1 cellular context compared by ENCODE assay signal in the genomic region with DNA sequence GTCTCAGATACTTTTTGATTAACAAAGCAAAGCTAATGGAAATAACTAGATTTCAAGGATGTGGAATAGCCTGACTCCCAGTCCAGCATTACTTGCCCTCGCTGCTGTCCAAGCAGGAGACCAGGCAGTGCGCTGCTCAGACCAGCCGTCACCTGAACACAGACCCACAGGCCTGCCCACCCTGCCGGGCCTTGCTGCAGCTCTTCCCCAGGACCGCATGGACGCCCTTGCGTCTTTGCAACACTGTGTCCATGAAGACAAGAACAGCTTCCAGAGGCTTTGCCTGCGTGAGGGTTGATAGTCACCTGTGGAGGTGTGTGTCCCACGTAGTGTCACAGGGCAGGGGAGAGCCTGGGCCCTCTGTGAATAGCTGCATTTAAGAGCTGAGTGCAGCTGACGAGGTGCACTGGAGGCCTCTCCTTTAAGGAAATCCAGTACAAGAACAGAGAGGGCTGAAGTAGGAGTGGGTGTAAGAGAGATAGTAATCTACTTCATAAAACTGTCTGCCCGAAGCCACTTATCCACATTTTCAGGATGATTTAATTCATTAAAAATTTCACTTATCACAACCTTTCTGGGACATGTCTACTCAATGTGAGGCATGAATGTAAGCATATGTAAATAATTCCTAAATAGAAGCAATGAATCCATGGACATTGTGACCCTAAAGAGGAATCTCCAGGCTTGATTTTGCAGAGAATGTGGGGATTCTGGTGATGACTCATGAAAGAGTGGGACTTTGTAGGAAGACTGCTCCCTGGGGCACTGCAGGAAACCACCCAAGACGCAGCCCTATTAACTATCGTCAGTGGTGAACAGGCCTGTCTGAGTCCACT.
TF ChIP-seq lines count a peak whose summit lies in the region.

No MANE protein-coding gene starts in this region.

TF ChIP-seq in WTC11, 78 proteins besides CTCF, POLR2A, EP300 and RAD21 (continued from another document):
- TF ChIP-seq, protein P1, sequence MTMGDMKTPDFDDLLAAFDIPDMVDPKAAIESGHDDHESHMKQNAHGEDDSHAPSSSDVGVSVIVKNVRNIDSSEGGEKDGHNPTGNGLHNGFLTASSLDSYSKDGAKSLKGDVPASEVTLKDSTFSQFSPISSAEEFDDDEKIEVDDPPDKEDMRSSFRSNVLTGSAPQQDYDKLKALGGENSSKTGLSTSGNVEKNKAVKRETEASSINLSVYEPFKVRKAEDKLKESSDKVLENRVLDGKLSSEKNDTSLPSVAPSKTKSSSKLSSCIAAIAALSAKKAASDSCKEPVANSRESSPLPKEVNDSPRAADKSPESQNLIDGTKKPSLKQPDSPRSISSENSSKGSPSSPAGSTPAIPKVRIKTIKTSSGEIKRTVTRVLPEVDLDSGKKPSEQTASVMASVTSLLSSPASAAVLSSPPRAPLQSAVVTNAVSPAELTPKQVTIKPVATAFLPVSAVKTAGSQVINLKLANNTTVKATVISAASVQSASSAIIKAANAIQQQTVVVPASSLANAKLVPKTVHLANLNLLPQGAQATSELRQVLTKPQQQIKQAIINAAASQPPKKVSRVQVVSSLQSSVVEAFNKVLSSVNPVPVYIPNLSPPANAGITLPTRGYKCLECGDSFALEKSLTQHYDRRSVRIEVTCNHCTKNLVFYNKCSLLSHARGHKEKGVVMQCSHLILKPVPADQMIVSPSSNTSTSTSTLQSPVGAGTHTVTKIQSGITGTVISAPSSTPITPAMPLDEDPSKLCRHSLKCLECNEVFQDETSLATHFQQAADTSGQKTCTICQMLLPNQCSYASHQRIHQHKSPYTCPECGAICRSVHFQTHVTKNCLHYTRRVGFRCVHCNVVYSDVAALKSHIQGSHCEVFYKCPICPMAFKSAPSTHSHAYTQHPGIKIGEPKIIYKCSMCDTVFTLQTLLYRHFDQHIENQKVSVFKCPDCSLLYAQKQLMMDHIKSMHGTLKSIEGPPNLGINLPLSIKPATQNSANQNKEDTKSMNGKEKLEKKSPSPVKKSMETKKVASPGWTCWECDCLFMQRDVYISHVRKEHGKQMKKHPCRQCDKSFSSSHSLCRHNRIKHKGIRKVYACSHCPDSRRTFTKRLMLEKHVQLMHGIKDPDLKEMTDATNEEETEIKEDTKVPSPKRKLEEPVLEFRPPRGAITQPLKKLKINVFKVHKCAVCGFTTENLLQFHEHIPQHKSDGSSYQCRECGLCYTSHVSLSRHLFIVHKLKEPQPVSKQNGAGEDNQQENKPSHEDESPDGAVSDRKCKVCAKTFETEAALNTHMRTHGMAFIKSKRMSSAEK (CRISPR knock-in tag; IDR thresholded peaks at IDR 0.05; ENCODE audit: borderline replicate concordance) = no peak
- TF ChIP-seq ZNF219 (CRISPR knock-in tag; IDR thresholded peaks at IDR 0.05; ENCODE audit: borderline replicate concordance) = no peak
- TF ChIP-seq ZBTB43 (CRISPR knock-in tag; IDR thresholded peaks at IDR 0.05) = no peak
- TF ChIP-seq ZNF671 (CRISPR knock-in tag; IDR thresholded peaks at IDR 0.05) = no peak
- no peak for TF ChIP-seq NFE2L1 (CRISPR knock-in tag; IDR thresholded peaks at IDR 0.05)
- no peak for TF ChIP-seq MXD4 (CRISPR knock-in tag; IDR thresholded peaks at IDR 0.05; ENCODE audit: borderline replicate concordance)
- no peak for TF ChIP-seq ARID4B (CRISPR knock-in tag; IDR thresholded peaks at IDR 0.05; ENCODE audit: borderline replicate concordance)
- TF ChIP-seq ZNF416 (CRISPR knock-in tag; IDR thresholded peaks at IDR 0.05) = no peak
- no peak for TF ChIP-seq ELF4 (CRISPR knock-in tag; IDR thresholded peaks at IDR 0.05; ENCODE audit: low read depth)
- no peak for TF ChIP-seq SOX15 (CRISPR knock-in tag; IDR thresholded peaks at IDR 0.05)
